Comparison of ENCODE assay signal across 14 cellular contexts in the genomic region with DNA sequence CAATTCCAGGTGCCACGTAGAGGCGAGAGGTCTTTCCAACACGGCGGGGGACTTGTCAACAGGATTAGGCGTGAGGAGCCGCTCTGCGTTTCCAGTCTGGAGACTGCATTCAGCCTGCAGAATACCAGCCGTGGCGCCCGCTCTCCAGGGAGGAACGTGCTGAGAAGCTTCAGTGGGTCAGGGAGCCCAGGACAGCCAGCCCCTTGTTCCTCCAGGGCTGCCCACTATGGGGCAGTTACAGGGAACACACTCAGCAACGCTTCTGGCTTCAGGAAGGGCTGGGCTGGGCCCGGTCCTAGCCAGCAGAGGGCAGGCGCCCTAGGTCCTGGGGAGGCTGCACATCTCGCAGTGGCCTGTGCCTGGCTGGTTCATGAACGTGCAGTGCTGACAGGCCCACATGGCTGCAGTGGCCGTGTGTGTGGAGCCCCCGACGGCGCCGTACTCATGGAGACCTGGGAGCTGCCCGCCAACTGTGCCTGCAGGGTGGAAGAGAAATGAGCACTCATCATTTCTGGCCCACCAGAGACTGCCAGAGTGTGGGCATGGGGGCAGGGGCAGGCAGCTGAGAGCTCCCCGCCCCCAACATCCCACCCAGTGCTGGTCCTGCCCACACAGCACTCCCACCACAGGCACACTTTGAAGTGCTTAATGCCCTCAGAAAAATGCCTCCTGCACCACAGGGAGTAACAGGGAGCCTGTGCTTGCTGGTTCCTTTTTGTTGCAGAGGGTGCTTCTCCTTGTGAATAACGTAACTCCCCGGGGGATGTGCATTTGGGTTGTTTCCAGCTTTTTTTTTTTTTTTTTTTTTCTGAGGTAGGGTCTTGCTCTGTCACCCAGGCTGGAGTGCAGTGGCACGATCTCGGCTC. TPM values are rescaled to one million over a fixed set of nuclear protein-coding genes. Genes with fewer than 3 reads are reported as not detected.
A peak's percentile ranks its signal among the peaks of the same experiment; 100 is the strongest.
DNase-seq lines count a peak whose midpoint lies in the region; TF ChIP-seq lines count a peak whose summit lies in the region.
"Had no signal": no experiment of that assay in that cellular context is flagged by ENCODE, and none has a peak within 500 bp of the region (broad histone marks: within the 10 kb centered on the region; RNA-seq: fewer than 3 reads in every experiment).

No MANE protein-coding gene starts in this region.

- POLR2A ChIA-PET in Caco-2 (lab: Charles Lee): no interaction called here

- intact Hi-C loops in Caco-2 (cut with micrococcal nuclease; ENCODE audit: unreplicated experiment): no loop called here

- H3K36me3 Mint-ChIP-seq in Caco-2 (ENCODE audit: insufficient read depth, unreplicated experiment): peaks cover 90% of the 10 kb centered on the region
- peaks cover 36% of the 10 kb centered on the region for H3K36me3 Mint-ChIP-seq in chondrocyte (ENCODE audit: low read depth)

- peaks cover 18% of the 10 kb centered on the region for H3K4me1 ChIP-seq in Caco-2
- H3K4me1 ChIP-seq: pancreas had no signal

- no peaks in the 10 kb centered on the region for H3K9me3 Mint-ChIP-seq in Caco-2 (ENCODE audit: unreplicated experiment)
- no peaks in the 10 kb centered on the region for H3K9me3 Mint-ChIP-seq in chondrocyte (ENCODE audit: low read depth)

- H3K27ac Mint-ChIP-seq in Caco-2 (ENCODE audit: unreplicated experiment) (no peak overlapping the region), chondrocyte (ENCODE audit: unreplicated experiment) (peak overlapping the region; percentile 45)
- H3K27ac Mint-ChIP-seq: activated naive CD8-positive, alpha-beta T cell had no signal

- peaks cover 1% of the 10 kb centered on the region for H3K36me3 ChIP-seq in Caco-2 (ENCODE audit: control insufficient read depth, insufficient read depth, low read length)

- H3K4me3 Mint-ChIP-seq in Caco-2 (ENCODE audit: unreplicated experiment) (no peak overlapping the region), chondrocyte (ENCODE audit: unreplicated experiment) (no peak overlapping the region)
- H3K4me3 Mint-ChIP-seq: activated naive CD8-positive, alpha-beta T cell had no signal

- no peaks in the 10 kb centered on the region for H3K27me3 Mint-ChIP-seq in Caco-2 (ENCODE audit: insufficient read depth, unreplicated experiment)
- H3K27me3 Mint-ChIP-seq in chondrocyte (ENCODE audit: low read depth): no peaks in the 10 kb centered on the region
- H3K27me3 Mint-ChIP-seq: activated naive CD8-positive, alpha-beta T cell had no signal

- H3K9me3 ChIP-seq in Caco-2: no peaks in the 10 kb centered on the region
- H3K9me3 ChIP-seq: pancreas had no signal

- no peak overlapping the region for H3K4me3 ChIP-seq in Caco-2 (ENCODE audit: low read depth, low read length)
- H3K4me3 ChIP-seq: pancreas had no signal

- peak; percentile 39 to 46 for DNase-seq in Caco-2
- peak; percentile 62 for DNase-seq in MV-4-11 (lab: John Stamatoyannopoulos, UW)
- DNase-seq in chondrocyte (ENCODE audit: low spot score): no peak
- peak; percentile 36 to 45 for DNase-seq in lung microvascular endothelial cell (ENCODE audit: low read depth in 2 of 2)
- DNase-seq in AG08395 (ENCODE audit: low spot score): no peak
- no peak for DNase-seq in Ammon's horn (ENCODE audit: low spot score)
- no peak for DNase-seq in A172 (ENCODE audit: low spot score)
- DNase-seq in activated T-cell treated with anti-CD3 and anti-CD28 coated beads, Interleukin-2, amount 50 U/mL, for 48 hours: no peak
- DNase-seq: activated CD4-positive, alpha-beta T cell treated with anti-CD3 and anti-CD28 coated beads, Interleukin-2, amount 50 U/mL, for 1 hour; kidney glomerular epithelial cell; NCI-H1092 treated with DMSO at 0.1 percent for 48 hours had no signal

- no peaks in the 10 kb centered on the region for H3K27me3 ChIP-seq in Caco-2 (replicated peaks; ENCODE audit: control insufficient read depth, insufficient read depth, low read length)
- H3K27me3 ChIP-seq: pancreas had no signal

- TF ChIP-seq CTCF in Caco-2 (IDR thresholded peaks at IDR 0.05; ENCODE audit: insufficient read depth in 1 of 2, low read depth in 1 of 2, low read length in 1 of 2, severe bottlenecking in 1 of 2, unreplicated experiment in 1 of 2): peak in 1 of 2 experiments; percentile 17
- peak; percentile 69 for TF ChIP-seq CTCF in chondrocyte (IDR thresholded peaks at IDR 0.05)

- CTCF ChIA-PET in Caco-2 (lab: Charles Lee): interaction anchor here (0.6 kb wide), 1 partner anchor 76 kb away, joined by 5 read pairs; no protein-coding TSS in a partner anchor

- no TSS peak for BruUV-seq in Caco-2 (replicated peaks; lab: Mats Ljungman, UMichigan)

- peaks cover 8% of the 10 kb centered on the region for H3K4me1 Mint-ChIP-seq in Caco-2 (ENCODE audit: low read depth, unreplicated experiment)
- H3K4me1 Mint-ChIP-seq in chondrocyte (ENCODE audit: low read depth): peaks cover 71% of the 10 kb centered on the region

RNA-seq across cellular contexts. Expression of gene FAAP100, which starts 7.0 kb away (rescaled TPM):
- total RNA-seq in Caco-2 (2022): 38.5 and 42.2 TPM in 2 replicates
- 39.8 to 62.7 TPM (median 43.1 TPM) in 3 replicates for total RNA-seq in chondrocyte
- total RNA-seq in lung microvascular endothelial cell: 10.0 and 13.9 TPM in 2 replicates
- total RNA-seq in A172 (2014; rRNA removed; shearing (Covaris generic)): 29.7 and 39.9 TPM in 2 replicates

RNA-seq across cellular contexts. Expression of gene FSCN2, which starts 31.0 kb away (rescaled TPM):
- total RNA-seq in Caco-2 (2022): 2.1 and 2.9 TPM in 2 replicates
- 4.1 to 6.1 TPM (median 5.3 TPM) in 3 replicates for total RNA-seq in chondrocyte
- total RNA-seq in lung microvascular endothelial cell: 0.20 and 0.44 TPM in 2 replicates
- total RNA-seq in A172 (2014; rRNA removed; shearing (Covaris generic)): 0.81 and 1.7 TPM in 2 replicates
- total RNA-seq: RPMI7951 had no signal

RNA-seq across cellular contexts. Expression of gene ACTG1, which starts 46.6 kb away (rescaled TPM):
- total RNA-seq in Caco-2 (2022): 1,436 and 1,933 TPM in 2 replicates
- 3,639 to 4,575 TPM (median 4,567 TPM) in 3 replicates for total RNA-seq in chondrocyte
- total RNA-seq in lung microvascular endothelial cell: 3,444 and 5,949 TPM in 2 replicates
- total RNA-seq in A172 (2014; rRNA removed; shearing (Covaris generic)): 5,134 and 6,456 TPM in 2 replicates

Comparison
In these comparisons a context has a peak if more than half of its experiments do, and no peak if none do; other contexts are left out.
1. DNase-seq: peak in Caco-2 (2 of 2), MV-4-11 (single experiment) and lung microvascular endothelial cell (2 of 2); none in chondrocyte (single experiment), AG08395 (single experiment), Ammon's horn (single experiment), A172 (single experiment) and activated T-cell treated with anti-CD3 and anti-CD28 coated beads, Interleukin-2, amount 50 U/mL, for 48 hours (0 of 2).